ENCODE assay signal across 30 cellular contexts in genomic region chr15:27639595-27639994, GRCh38.
"Had no signal": no experiment of that assay in that cellular context is flagged by ENCODE, and none has a peak within 500 bp of the region (broad histone marks: within the 10 kb centered on the region; RNA-seq: fewer than 3 reads in every experiment).

No MANE protein-coding gene starts in this region.

- H2AFZ ChIP-seq: parathyroid adenoma had no signal

- H3K4me3 Mint-ChIP-seq: naive thymus-derived CD8-positive, alpha-beta T cell; natural killer cell treated with Interleukin-12 subunit alpha and Interleukin-12 subunit beta and Interleukin-15 and Interleukin-18, amount 100 ng/mL, for 72 hours; nephron progenitor cell; neural crest cell; stimulated activated memory B cell treated with anti-CD40 and anti-IgM and Interleukin-4, amounts not matched to agents 10 μg/mL and 1 μg/mL and 100 μg/mL, for 72 hours; stimulated activated naive CD8-positive, alpha-beta T cell treated with anti-CD3 and anti-CD28 coated beads, Interleukin-15, amount 100 ng/mL, for 72 hours; type B pancreatic cell had no signal

- H3K4me3 ChIP-seq: ovary, psoas muscle, right lobe of liver, sigmoid colon, suprapubic skin, tibial artery, transverse colon, upper lobe of right lung, uterus had no signal

- H3K4me1 ChIP-seq: parathyroid adenoma, psoas muscle, right lobe of liver, sigmoid colon, suprapubic skin, testis, tibial artery, transverse colon, upper lobe of right lung, uterus had no signal

- H3K27ac Mint-ChIP-seq: naive thymus-derived CD8-positive, alpha-beta T cell; natural killer cell treated with Interleukin-12 subunit alpha and Interleukin-12 subunit beta and Interleukin-15 and Interleukin-18, amount 100 ng/mL, for 72 hours; nephron progenitor cell; progenitor cell of endocrine pancreas; stimulated activated memory B cell treated with anti-CD40 and anti-IgM and Interleukin-4, amounts not matched to agents 10 μg/mL and 1 μg/mL and 100 μg/mL, for 72 hours; stimulated activated naive CD8-positive, alpha-beta T cell treated with anti-CD3 and anti-CD28 coated beads, Interleukin-15, amount 100 ng/mL, for 72 hours; type B pancreatic cell had no signal

- H3K36me3 ChIP-seq: ovary, right lobe of liver, sigmoid colon, suprapubic skin, tibial artery, transverse colon, upper lobe of right lung, uterus had no signal

- DNase-seq: naive thymus-derived CD8-positive, alpha-beta T cell; nephron progenitor cell; occipital lobe; ovary; psoas muscle; sigmoid colon; small intestine; stimulated activated CD4-positive, alpha-beta T cell treated with anti-CD3 and anti-CD28 coated beads, Interleukin-12 subunit alpha, Interleukin-12 subunit beta, amount 100 ng/mL, for 4 hours; stimulated activated CD4-positive, alpha-beta T cell treated with anti-CD3 and anti-CD28 coated beads, Interleukin-1b, Interleukin-23, amount 100 ng/mL, for 48 hours; stimulated activated CD4-positive, alpha-beta T cell treated with anti-CD3 and anti-CD28 coated beads, Interleukin-4, amount 100 ng/mL, for 1 hour; stimulated activated CD4-positive, alpha-beta T cell treated with anti-CD3 and anti-CD28 coated beads, Interleukin-4, amount 100 ng/mL, for 4 hours; stimulated activated CD8-positive, alpha-beta memory T cell treated with anti-CD3 and anti-CD28 coated beads, Interleukin-4, amount 100 ng/mL, for 48 hours; stimulated activated naive CD4-positive, alpha-beta T cell; stimulated activated naive CD8-positive, alpha-beta T cell treated with anti-CD3 and anti-CD28 coated beads, Interleukin-15, amount 100 ng/mL, for 72 hours; stimulated activated naive CD8-positive, alpha-beta T cell treated with anti-CD3 and anti-CD28 coated beads, Interleukin-15, Interleukin-2, amounts not matched to agents 100 U/mL and 50 U/mL, for 24 hours; substantia nigra; testis; tibial artery; transverse colon; upper lobe of right lung; uterus had no signal

- H3K9ac ChIP-seq: parathyroid adenoma had no signal

- H3K27ac ChIP-seq: ovary, parathyroid adenoma, psoas muscle, right lobe of liver, sigmoid colon, suprapubic skin, testis, tibial artery, transverse colon, upper lobe of right lung, uterus had no signal

- ATAC-seq: naive thymus-derived CD8-positive, alpha-beta T cell; natural killer cell treated with Interleukin-12 subunit alpha and Interleukin-12 subunit beta and Interleukin-15 and Interleukin-18, amount 100 ng/mL, for 72 hours; psoas muscle; right cardiac atrium; stimulated activated memory B cell treated with anti-CD40 and anti-IgM and Interleukin-4, amounts not matched to agents 10 μg/mL and 1 μg/mL and 100 μg/mL, for 72 hours; stimulated activated naive CD8-positive, alpha-beta T cell treated with anti-CD3 and anti-CD28 coated beads, Interleukin-15, amount 100 ng/mL, for 72 hours; stimulated activated naive CD8-positive, alpha-beta T cell treated with anti-CD3 and anti-CD28 coated beads, Interleukin-15, Interleukin-2, amounts not matched to agents 100 U/mL and 50 U/mL, for 24 hours had no signal

- H3K36me3 Mint-ChIP-seq: stimulated activated memory B cell treated with anti-CD40 and anti-IgM and Interleukin-4, amounts not matched to agents 10 μg/mL and 1 μg/mL and 100 μg/mL, for 72 hours; type B pancreatic cell had no signal

- H3K9me3 Mint-ChIP-seq: type B pancreatic cell had no signal

- H3K27me3 ChIP-seq: ovary, right lobe of liver, sigmoid colon, suprapubic skin, testis, tibial artery, transverse colon, upper lobe of right lung, uterus had no signal

- H3K9me3 ChIP-seq: ovary, right lobe of liver, testis, upper lobe of right lung, uterus had no signal

- H3K27me3 Mint-ChIP-seq: natural killer cell treated with Interleukin-12 subunit alpha and Interleukin-12 subunit beta and Interleukin-15 and Interleukin-18, amount 100 ng/mL, for 72 hours; progenitor cell of endocrine pancreas; stimulated activated memory B cell treated with anti-CD40 and anti-IgM and Interleukin-4, amounts not matched to agents 10 μg/mL and 1 μg/mL and 100 μg/mL, for 72 hours; stimulated activated naive CD8-positive, alpha-beta T cell treated with anti-CD3 and anti-CD28 coated beads, Interleukin-15, amount 100 ng/mL, for 72 hours had no signal

- H3K4me1 Mint-ChIP-seq: naive thymus-derived CD8-positive, alpha-beta T cell; neural crest cell; stimulated activated memory B cell treated with anti-CD40 and anti-IgM and Interleukin-4, amounts not matched to agents 10 μg/mL and 1 μg/mL and 100 μg/mL, for 72 hours; stimulated activated naive CD8-positive, alpha-beta T cell treated with anti-CD3 and anti-CD28 coated beads, Interleukin-15, amount 100 ng/mL, for 72 hours had no signal

- H3K79me2 ChIP-seq: parathyroid adenoma had no signal
